ENCODE assay signal across 8 cellular contexts in genomic region chr1:205811660-205812059, GRCh38. TPM values are rescaled to one million over a fixed set of nuclear protein-coding genes. Genes with fewer than 3 reads are reported as not detected.
DNase-seq lines count a peak whose midpoint lies in the region; ATAC-seq and TF ChIP-seq lines count a peak whose summit lies in the region.

No MANE protein-coding gene starts in this region.

- DNase-seq in Right ventricle myocardium inferior (ENCODE audit: missing footprints) (no peak), cardiac septum (ENCODE audit: low spot score) (no peak), cardiac fibroblast (ENCODE audit: low read depth in 2 of 2) (peak in 1 of 2 donors; percentile 36), memory B cell (ENCODE audit: low spot score in 2 of 2) (no peak), uterus (no peak), CD14-positive monocyte (ENCODE audit: low spot score) (no peak)
- DNase-seq in stimulated activated CD4-positive, alpha-beta T cell treated with anti-CD3 and anti-CD28 coated beads, Interleukin-4, amount 100 ng/mL, for 1 hour = no peak

- peak overlapping the region; percentile 94 to 95 for H3K27ac ChIP-seq in uterus

- H3K4me3 ChIP-seq in cardiac fibroblast (replicated peaks in 1 of 2; ENCODE audit: low read depth in 2 of 2, low read length in 2 of 2) (peak overlapping the region; percentile 18 to 75), uterus (peak overlapping the region; percentile 76 to 96)

- no peaks in the 10 kb centered on the region for H3K27me3 ChIP-seq in uterus

- TF ChIP-seq CTCF in cardiac fibroblast (IDR thresholded peaks at IDR 0.05; ENCODE audit: low read depth, low read length) (no peak), uterus (IDR thresholded peaks at IDR 0.05) (no peak), CD14-positive monocyte (IDR thresholded peaks at IDR 0.05) (no peak)

- peak overlapping the region; percentile 90 for H3K27ac Mint-ChIP-seq in memory B cell
- H3K27ac Mint-ChIP-seq in CD14-positive monocyte = peak overlapping the region in 1 of 7 donors; percentile 14

- H3K36me3 Mint-ChIP-seq in memory B cell (peaks cover 8% of the 10 kb centered on the region), CD14-positive monocyte (peaks cover 0 to 12% of the 10 kb centered on the region in 2 donors)

- H3K27me3 Mint-ChIP-seq in memory B cell = no peaks in the 10 kb centered on the region
- peaks cover 31 to 37% (median 33%) of the 10 kb centered on the region in 3 donors for H3K27me3 Mint-ChIP-seq in CD14-positive monocyte (ENCODE audit: low read depth in 3 of 3)

- peaks cover 44% of the 10 kb centered on the region for H3K4me1 Mint-ChIP-seq in memory B cell
- peaks cover 20% of the 10 kb centered on the region for H3K4me1 Mint-ChIP-seq in CD14-positive monocyte

- peaks cover 6 to 20% of the 10 kb centered on the region in 2 donors for H3K4me1 ChIP-seq in uterus

- ATAC-seq in Right ventricle myocardium inferior (peak; percentile 62), memory B cell (ENCODE audit: low read depth) (no peak), GM18520 (IDR thresholded peaks at IDR 0.05; ENCODE audit: unreplicated experiment) (no peak)

- no peak for TF ChIP-seq POLR2A in uterus (IDR thresholded peaks at IDR 0.05)

- intact Hi-C loops in Right ventricle myocardium inferior (cut with DNase I) (loop anchor here (2.0 to 5.0 kb wide), 2 partner anchors 36 to 103 kb away; no protein-coding TSS in a partner anchor), cardiac septum (cut with DNase I) (loop anchor here (5.0 kb wide), 2 partner anchors 64 to 101 kb away; no protein-coding TSS in a partner anchor), uterus (cut with DNase I; ENCODE audit: low total_unique reads) (no loop called here), CD14-positive monocyte (cut with micrococcal nuclease) (no loop called here)

- H3K9me3 ChIP-seq in uterus = no peaks in the 10 kb centered on the region

- no peaks in the 10 kb centered on the region for H3K36me3 ChIP-seq in uterus

- peak overlapping the region; percentile 86 for H3K4me3 Mint-ChIP-seq in memory B cell
- peak overlapping the region in 1 of 2 donors; percentile 86 for H3K4me3 Mint-ChIP-seq in CD14-positive monocyte

- H3K9me3 Mint-ChIP-seq in memory B cell (no peaks in the 10 kb centered on the region), CD14-positive monocyte (peaks cover 0 to 5% (median 0%) of the 10 kb centered on the region in 7 donors)

RNA-seq across cellular contexts. Expression of gene SLC41A1, which starts 1.3 kb away (rescaled TPM):
- total RNA-seq in Right ventricle myocardium inferior = 458 TPM
- total RNA-seq in cardiac septum = 238 TPM
- 10 to 100 TPM in 3 of 4 donors, 1 to 10 TPM in 1; 1.0 to 35.4 (median 23.5) TPM for total RNA-seq in uterus
- 1 to 10 TPM in 1 of 2 donors, under 1 TPM in 1; 0.54 to 1.1 TPM for polyA plus RNA-seq in CD14-positive monocyte

RNA-seq across cellular contexts. Expression of gene RAB29, which starts 36.4 kb away (rescaled TPM):
- total RNA-seq in Right ventricle myocardium inferior = 16.6 TPM
- 21.3 TPM for total RNA-seq in cardiac septum
- 10 to 100 TPM in 3 of 4 donors, 1 to 10 TPM in 1; 6.8 to 27.9 (median 12.1) TPM for total RNA-seq in uterus
- 10 to 100 TPM; 31.5 to 32.2 TPM for polyA plus RNA-seq in CD14-positive monocyte

RNA-seq across cellular contexts. Expression of gene PM20D1, which starts 38.3 kb away (rescaled TPM):
- total RNA-seq in Right ventricle myocardium inferior (1.7 TPM), cardiac septum (1.7 TPM), uterus (under 1 TPM in 2 of 4 donors, not detected in 2; 0.59 to 0.69 TPM)
- polyA plus RNA-seq in CD14-positive monocyte = not detected

Comparison
In these comparisons a context has a peak if more than half of its experiments do, and no peak if none do; other contexts are left out.
1. intact Hi-C loops: an anchor here in Right ventricle myocardium inferior (2.0 to 5.0 kb wide) and cardiac septum (5.0 kb wide); none called in uterus and CD14-positive monocyte.